18 cellular contexts compared by ENCODE assay signal in genomic region chr6:37903671-37904355, GRCh38.
"Had no signal": no experiment of that assay in that cellular context is flagged by ENCODE, and none has a peak within 500 bp of the region (broad histone marks: within the 10 kb centered on the region; RNA-seq: fewer than 3 reads in every experiment).

No MANE protein-coding gene starts in this region.

- H3K27me3 ChIP-seq: esophagus muscularis mucosa, heart right ventricle had no signal

- H3K9me3 Mint-ChIP-seq: activated CD4-positive, alpha-beta T cell treated with anti-CD3 and anti-CD28 coated beads, Interleukin-2, amount 10 ng/mL, durations not matched to agents 7 days and 5 days; activated naive CD4-positive, alpha-beta T cell treated with anti-CD3 and anti-CD28 coated beads, Interleukin-2, amount 10 ng/mL, durations not matched to agents 7 days and 5 days; activated naive CD8-positive, alpha-beta T cell treated with anti-CD3 and anti-CD28 coated beads, Interleukin-2, amount 50 U/mL, for 24 hours; activated T-cell treated with anti-CD3 and anti-CD28 coated beads, Interleukin-2, amount 50 U/mL, for 4 hours; brain; immature natural killer cell; nephron progenitor cell; stimulated activated naive B cell treated with anti-CD40 and anti-IgM and Interleukin-4, amounts not matched to agents 10 μg/mL and 1 μg/mL and 100 μg/mL, for 72 hours had no signal

- ATAC-seq: activated naive CD8-positive, alpha-beta T cell treated with anti-CD3 and anti-CD28 coated beads, Interleukin-2, amount 50 U/mL, for 24 hours; activated T-cell treated with anti-CD3 and anti-CD28 coated beads, Interleukin-2, amount 50 U/mL, for 4 hours; stimulated activated naive B cell treated with anti-CD40 and anti-IgM and Interleukin-4, amounts not matched to agents 10 μg/mL and 1 μg/mL and 100 μg/mL, for 72 hours had no signal

- H3K36me3 Mint-ChIP-seq: immature natural killer cell had no signal

- H3K27me3 Mint-ChIP-seq: activated CD4-positive, alpha-beta T cell treated with anti-CD3 and anti-CD28 coated beads, Interleukin-2, amount 10 ng/mL, durations not matched to agents 7 days and 5 days; activated naive CD4-positive, alpha-beta T cell treated with anti-CD3 and anti-CD28 coated beads, Interleukin-2, amount 10 ng/mL, durations not matched to agents 7 days and 5 days; activated naive CD8-positive, alpha-beta T cell treated with anti-CD3 and anti-CD28 coated beads, Interleukin-2, amount 50 U/mL, for 24 hours; brain; stimulated activated naive B cell treated with anti-CD40 and anti-IgM and Interleukin-4, amounts not matched to agents 10 μg/mL and 1 μg/mL and 100 μg/mL, for 72 hours had no signal

- H3K27ac ChIP-seq: coronary artery, esophagus muscularis mucosa, heart right ventricle had no signal

- H3K4me3 Mint-ChIP-seq: activated CD4-positive, alpha-beta T cell treated with anti-CD3 and anti-CD28 coated beads, Interleukin-2, amount 10 ng/mL, durations not matched to agents 7 days and 5 days; activated naive CD4-positive, alpha-beta T cell treated with anti-CD3 and anti-CD28 coated beads, Interleukin-2, amount 10 ng/mL, durations not matched to agents 7 days and 5 days; activated naive CD8-positive, alpha-beta T cell treated with anti-CD3 and anti-CD28 coated beads, Interleukin-2, amount 50 U/mL, for 24 hours; activated T-cell treated with anti-CD3 and anti-CD28 coated beads, Interleukin-2, amount 50 U/mL, for 4 hours; brain; nephron progenitor cell; stimulated activated naive B cell treated with anti-CD40 and anti-IgM and Interleukin-4, amounts not matched to agents 10 μg/mL and 1 μg/mL and 100 μg/mL, for 72 hours had no signal

- H3K27ac Mint-ChIP-seq: activated CD4-positive, alpha-beta T cell treated with anti-CD3 and anti-CD28 coated beads, Interleukin-2, amount 10 ng/mL, durations not matched to agents 7 days and 5 days; activated naive CD4-positive, alpha-beta T cell treated with anti-CD3 and anti-CD28 coated beads, Interleukin-2, amount 10 ng/mL, durations not matched to agents 7 days and 5 days; activated naive CD8-positive, alpha-beta T cell treated with anti-CD3 and anti-CD28 coated beads, Interleukin-2, amount 50 U/mL, for 24 hours; nephron progenitor cell; stimulated activated naive B cell treated with anti-CD40 and anti-IgM and Interleukin-4, amounts not matched to agents 10 μg/mL and 1 μg/mL and 100 μg/mL, for 72 hours had no signal

- H3K9me3 ChIP-seq: esophagus muscularis mucosa, heart right ventricle had no signal

- H3K36me3 ChIP-seq: esophagus muscularis mucosa, heart right ventricle had no signal

- DNase-seq: activated CD4-positive, alpha-beta T cell treated with anti-CD3 and anti-CD28 coated beads, Interleukin-2, amount 10 ng/mL, durations not matched to agents 7 days and 5 days; activated CD8-positive, alpha-beta memory T cell treated with anti-CD3 and anti-CD28 coated beads, Interleukin-2, amount 50 U/mL, for 4 hours; activated effector memory CD4-positive, alpha-beta T cell treated with Interleukin-2 at 50 U/mL for 16 hours; activated naive CD4-positive, alpha-beta T cell treated with anti-CD3 and anti-CD28 coated beads, Interleukin-2, amount 10 ng/mL, durations not matched to agents 7 days and 5 days; activated naive CD8-positive, alpha-beta T cell treated with anti-CD3 and anti-CD28 coated beads, Interleukin-2, amount 50 U/mL, for 24 hours; activated T-cell treated with anti-CD3 and anti-CD28 coated beads, Interleukin-2, amount 50 U/mL, for 4 hours; anterior cingulate cortex; heart right ventricle; immature natural killer cell; kidney glomerular epithelial cell; mesendoderm; nephron progenitor cell; nucleus accumbens; stimulated activated naive B cell treated with anti-CD40 and anti-IgM and Interleukin-4, amounts not matched to agents 10 μg/mL and 1 μg/mL and 100 μg/mL, for 72 hours; T-helper 2 cell had no signal

- H3K4me3 ChIP-seq: coronary artery, esophagus muscularis mucosa, heart right ventricle had no signal

- H3K4me1 Mint-ChIP-seq: nephron progenitor cell had no signal
